Comparison of ENCODE assay signal across 1 cellular context in the genomic region with DNA sequence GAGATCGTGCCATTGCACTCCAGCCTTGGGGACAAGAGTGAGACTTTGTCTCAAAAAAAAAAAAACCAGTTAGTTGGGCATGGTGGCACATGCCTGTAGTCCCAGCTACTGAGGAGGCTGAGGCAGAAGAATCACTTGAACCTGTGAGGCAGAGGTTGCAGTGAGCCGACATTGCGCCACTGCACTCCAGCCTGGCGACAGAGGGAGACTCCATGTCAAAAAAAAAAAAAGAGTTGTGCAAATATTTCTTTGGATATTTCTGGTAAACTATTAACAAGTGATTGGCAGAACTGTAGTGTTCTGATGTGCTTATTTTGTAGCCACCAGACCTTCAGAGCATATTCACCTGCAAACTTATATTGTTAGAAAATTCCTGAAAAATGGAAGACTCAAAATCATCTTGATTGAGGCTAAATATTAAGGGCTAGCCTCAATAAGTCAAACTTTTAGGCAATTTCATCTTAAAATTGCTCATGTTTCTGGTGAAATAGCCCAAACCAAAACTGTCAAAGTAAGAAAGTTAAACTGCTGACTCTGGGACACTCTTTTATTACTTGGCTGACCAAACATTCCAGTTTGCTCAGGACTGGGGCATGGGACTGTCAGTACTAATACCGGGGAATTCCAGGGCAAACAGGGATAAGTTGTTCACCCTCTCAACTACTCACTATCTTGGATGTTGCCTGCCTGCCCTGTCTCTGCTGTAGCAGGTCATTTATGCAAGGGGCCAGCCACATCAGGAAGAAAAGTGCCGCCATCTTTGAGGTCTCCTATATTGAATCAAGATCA.
A peak's percentile ranks its signal among the peaks of the same experiment; 100 is the strongest.
TF ChIP-seq lines count a peak whose summit lies in the region.

No MANE protein-coding gene starts in this region.

TF ChIP-seq in liver, 16 proteins besides CTCF, POLR2A, EP300 and RAD21 (continued from another document):
- TF ChIP-seq, protein P1, sequence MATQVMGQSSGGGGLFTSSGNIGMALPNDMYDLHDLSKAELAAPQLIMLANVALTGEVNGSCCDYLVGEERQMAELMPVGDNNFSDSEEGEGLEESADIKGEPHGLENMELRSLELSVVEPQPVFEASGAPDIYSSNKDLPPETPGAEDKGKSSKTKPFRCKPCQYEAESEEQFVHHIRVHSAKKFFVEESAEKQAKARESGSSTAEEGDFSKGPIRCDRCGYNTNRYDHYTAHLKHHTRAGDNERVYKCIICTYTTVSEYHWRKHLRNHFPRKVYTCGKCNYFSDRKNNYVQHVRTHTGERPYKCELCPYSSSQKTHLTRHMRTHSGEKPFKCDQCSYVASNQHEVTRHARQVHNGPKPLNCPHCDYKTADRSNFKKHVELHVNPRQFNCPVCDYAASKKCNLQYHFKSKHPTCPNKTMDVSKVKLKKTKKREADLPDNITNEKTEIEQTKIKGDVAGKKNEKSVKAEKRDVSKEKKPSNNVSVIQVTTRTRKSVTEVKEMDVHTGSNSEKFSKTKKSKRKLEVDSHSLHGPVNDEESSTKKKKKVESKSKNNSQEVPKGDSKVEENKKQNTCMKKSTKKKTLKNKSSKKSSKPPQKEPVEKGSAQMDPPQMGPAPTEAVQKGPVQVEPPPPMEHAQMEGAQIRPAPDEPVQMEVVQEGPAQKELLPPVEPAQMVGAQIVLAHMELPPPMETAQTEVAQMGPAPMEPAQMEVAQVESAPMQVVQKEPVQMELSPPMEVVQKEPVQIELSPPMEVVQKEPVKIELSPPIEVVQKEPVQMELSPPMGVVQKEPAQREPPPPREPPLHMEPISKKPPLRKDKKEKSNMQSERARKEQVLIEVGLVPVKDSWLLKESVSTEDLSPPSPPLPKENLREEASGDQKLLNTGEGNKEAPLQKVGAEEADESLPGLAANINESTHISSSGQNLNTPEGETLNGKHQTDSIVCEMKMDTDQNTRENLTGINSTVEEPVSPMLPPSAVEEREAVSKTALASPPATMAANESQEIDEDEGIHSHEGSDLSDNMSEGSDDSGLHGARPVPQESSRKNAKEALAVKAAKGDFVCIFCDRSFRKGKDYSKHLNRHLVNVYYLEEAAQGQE (IDR thresholded peaks at IDR 0.05), result no peak
- peak; percentile 59 for TF ChIP-seq TAF1 (conservative IDR thresholded peaks at IDR 0.05)
- TF ChIP-seq FOXA2 (IDR thresholded peaks at IDR 0.05), result no peak
- no peak for TF ChIP-seq NR2F2 (IDR thresholded peaks at IDR 0.05)
- TF ChIP-seq, protein P2, sequence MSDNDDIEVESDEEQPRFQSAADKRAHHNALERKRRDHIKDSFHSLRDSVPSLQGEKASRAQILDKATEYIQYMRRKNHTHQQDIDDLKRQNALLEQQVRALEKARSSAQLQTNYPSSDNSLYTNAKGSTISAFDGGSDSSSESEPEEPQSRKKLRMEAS (IDR thresholded peaks at IDR 0.05), result peak; percentile 38
- TF ChIP-seq, protein P3, sequence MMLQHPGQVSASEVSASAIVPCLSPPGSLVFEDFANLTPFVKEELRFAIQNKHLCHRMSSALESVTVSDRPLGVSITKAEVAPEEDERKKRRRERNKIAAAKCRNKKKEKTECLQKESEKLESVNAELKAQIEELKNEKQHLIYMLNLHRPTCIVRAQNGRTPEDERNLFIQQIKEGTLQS (IDR thresholded peaks at IDR 0.05), result no peak
- TF ChIP-seq FOXA1 (IDR thresholded peaks at IDR 0.05), result no peak
- TF ChIP-seq, protein P4, sequence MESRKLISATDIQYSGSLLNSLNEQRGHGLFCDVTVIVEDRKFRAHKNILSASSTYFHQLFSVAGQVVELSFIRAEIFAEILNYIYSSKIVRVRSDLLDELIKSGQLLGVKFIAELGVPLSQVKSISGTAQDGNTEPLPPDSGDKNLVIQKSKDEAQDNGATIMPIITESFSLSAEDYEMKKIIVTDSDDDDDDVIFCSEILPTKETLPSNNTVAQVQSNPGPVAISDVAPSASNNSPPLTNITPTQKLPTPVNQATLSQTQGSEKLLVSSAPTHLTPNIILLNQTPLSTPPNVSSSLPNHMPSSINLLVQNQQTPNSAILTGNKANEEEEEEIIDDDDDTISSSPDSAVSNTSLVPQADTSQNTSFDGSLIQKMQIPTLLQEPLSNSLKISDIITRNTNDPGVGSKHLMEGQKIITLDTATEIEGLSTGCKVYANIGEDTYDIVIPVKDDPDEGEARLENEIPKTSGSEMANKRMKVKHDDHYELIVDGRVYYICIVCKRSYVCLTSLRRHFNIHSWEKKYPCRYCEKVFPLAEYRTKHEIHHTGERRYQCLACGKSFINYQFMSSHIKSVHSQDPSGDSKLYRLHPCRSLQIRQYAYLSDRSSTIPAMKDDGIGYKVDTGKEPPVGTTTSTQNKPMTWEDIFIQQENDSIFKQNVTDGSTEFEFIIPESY (IDR thresholded peaks at IDR 0.05), result peak; percentile 67
- TF ChIP-seq HNF4G (IDR thresholded peaks at IDR 0.05), result no peak
- peak; percentile 79 for TF ChIP-seq YY1 (IDR thresholded peaks at IDR 0.05)
